ENCODE assay signal across 8 cellular contexts in genomic region chr14:75249251-75249957, GRCh38. TPM values are rescaled to one million over a fixed set of nuclear protein-coding genes. Genes with fewer than 3 reads are reported as not detected.
DNase-seq lines count a peak whose midpoint lies in the region; ATAC-seq and TF ChIP-seq lines count a peak whose summit lies in the region.

No MANE protein-coding gene starts in this region.

- H3K4me3 ChIP-seq in GM23338 (no peak overlapping the region), Caco-2 (ENCODE audit: low read depth, low read length) (no peak overlapping the region)

- no peaks in the 10 kb centered on the region for H3F3A ChIP-seq in GM23338 (replicated peaks; ENCODE audit: low read depth)

- in situ Hi-C loops in GM13976 (cut with MboI; ENCODE audit: low sequenced_read_pairs, unreplicated experiment) = no loop called here

- no peak overlapping the region; the same call in 1 of the 2 replicates for H3K4me2 ChIP-seq in GM23338

- H3K9me2 ChIP-seq in GM23338 (ENCODE audit: insufficient read depth) = no peaks in the 10 kb centered on the region

- no peaks in the 10 kb centered on the region for H3K9me3 ChIP-seq in Caco-2

- no peaks in the 10 kb centered on the region for H3K36me3 Mint-ChIP-seq in GM23338 (ENCODE audit: low read depth)
- H3K36me3 Mint-ChIP-seq in Caco-2 (ENCODE audit: insufficient read depth, unreplicated experiment) = no peaks in the 10 kb centered on the region

- ATAC-seq in GM23338 = peak; percentile 87

- no peak overlapping the region for H3K27ac Mint-ChIP-seq in GM23338
- H3K27ac Mint-ChIP-seq in Caco-2 (ENCODE audit: unreplicated experiment) = no peak overlapping the region

- peak overlapping the region; percentile 64; the same call in 1 of the 2 replicates for H2AFZ ChIP-seq in GM23338

- H3K27ac ChIP-seq in GM23338 (ENCODE audit: low read depth) = no peak overlapping the region

- CTCF ChIA-PET in Caco-2 (lab: Charles Lee) = no interaction called here

- no peaks in the 10 kb centered on the region for H4K20me1 ChIP-seq in GM23338 (replicated peaks; ENCODE audit: insufficient read depth)

- H3K27me3 Mint-ChIP-seq in GM23338 (ENCODE audit: insufficient read depth, low read depth, poor library complexity) = peaks cover 4% of the 10 kb centered on the region
- H3K27me3 Mint-ChIP-seq in Caco-2 (ENCODE audit: insufficient read depth, unreplicated experiment) = no peaks in the 10 kb centered on the region

- no peaks in the 10 kb centered on the region for H3K79me2 ChIP-seq in GM23338 (replicated peaks; ENCODE audit: insufficient read depth)

- DNase-seq in GM13976 (ENCODE audit: low spot score) (peak; percentile 82), GM23338 (ENCODE audit: low spot score) (peak; percentile 61), NAMALWA (ENCODE audit: low spot score) (peak; percentile 60), fibroblast of peridontal ligament (ENCODE audit: extremely low read depth) (peak; percentile 16), Caco-2 (no peak), OCI-M2 (lab: John Stamatoyannopoulos, UW; ENCODE audit: unreplicated experiment) (no peak)
- DNase-seq in activated CD4-positive, alpha-beta T cell treated with anti-CD3 and anti-CD28 coated beads for 48 hours = peak; percentile 89
- peak; percentile 74 to 82 for DNase-seq in stimulated activated CD8-positive, alpha-beta memory T cell treated with anti-CD3 and anti-CD28 coated beads, Interleukin-15, amount 100 ng/mL, for 48 hours (ENCODE audit: low read depth in 2 of 2)

- H3K4me3 Mint-ChIP-seq in GM23338 (no peak overlapping the region), Caco-2 (ENCODE audit: unreplicated experiment) (no peak overlapping the region)

- no peaks in the 10 kb centered on the region; the same call in 2 of the 3 replicates for H3K9me3 Mint-ChIP-seq in GM23338
- H3K9me3 Mint-ChIP-seq in Caco-2 (ENCODE audit: unreplicated experiment) = no peaks in the 10 kb centered on the region

- H3K4me1 ChIP-seq in GM23338 (ENCODE audit: insufficient read depth) (peaks cover 13% of the 10 kb centered on the region; the same call in 1 of the 2 replicates), Caco-2 (peaks cover 14% of the 10 kb centered on the region)

- intact Hi-C loops in Caco-2 (cut with micrococcal nuclease; ENCODE audit: unreplicated experiment) = no loop called here

- H3K36me3 ChIP-seq in GM23338 (ENCODE audit: insufficient read depth) (no peaks in the 10 kb centered on the region), Caco-2 (ENCODE audit: control insufficient read depth, insufficient read depth, low read length) (no peaks in the 10 kb centered on the region)

- H3K4me1 Mint-ChIP-seq in GM23338 = peaks cover 19% of the 10 kb centered on the region
- peaks cover 13% of the 10 kb centered on the region for H3K4me1 Mint-ChIP-seq in Caco-2 (ENCODE audit: low read depth, unreplicated experiment)

- no peak for TF ChIP-seq CTCF in GM13976 (IDR thresholded peaks at IDR 0.05; ENCODE audit: borderline replicate concordance, control extremely low read depth, extremely low read depth, insufficient read depth, missing control alignments)
- no peak for TF ChIP-seq CTCF in GM23338 (conservative IDR thresholded peaks at IDR 0.05; ENCODE audit: low read depth in 2 of 2)
- TF ChIP-seq CTCF in Caco-2 (IDR thresholded peaks at IDR 0.05; ENCODE audit: insufficient read depth in 1 of 2, low read depth in 1 of 2, low read length in 1 of 2, severe bottlenecking in 1 of 2, unreplicated experiment in 1 of 2) = no peak

- no TSS peak for BruUV-seq in Caco-2 (replicated peaks; lab: Mats Ljungman, UMichigan)

- no peaks in the 10 kb centered on the region for H3K27me3 ChIP-seq in GM23338 (ENCODE audit: insufficient read depth)
- H3K27me3 ChIP-seq in Caco-2 (replicated peaks; ENCODE audit: control insufficient read depth, insufficient read depth, low read length) = no peaks in the 10 kb centered on the region

- POLR2A ChIA-PET in Caco-2 (lab: Charles Lee) = no interaction called here

TF ChIP-seq in GM23338, 12 proteins besides CTCF, POLR2A, EP300 and RAD21:
- TF ChIP-seq JUNB (IDR thresholded peaks at IDR 0.05; ENCODE audit: unreplicated experiment) (no peak), EZH2phosphoT487 (IDR thresholded peaks at IDR 0.05; ENCODE audit: unreplicated experiment) (no peak), CREB1 (CRISPR knock-in tag; IDR thresholded peaks at IDR 0.05; ENCODE audit: low read depth) (no peak), POLR2AphosphoS5 (IDR thresholded peaks at IDR 0.05; ENCODE audit: low read depth) (no peak)
- TF ChIP-seq, protein P1, sequence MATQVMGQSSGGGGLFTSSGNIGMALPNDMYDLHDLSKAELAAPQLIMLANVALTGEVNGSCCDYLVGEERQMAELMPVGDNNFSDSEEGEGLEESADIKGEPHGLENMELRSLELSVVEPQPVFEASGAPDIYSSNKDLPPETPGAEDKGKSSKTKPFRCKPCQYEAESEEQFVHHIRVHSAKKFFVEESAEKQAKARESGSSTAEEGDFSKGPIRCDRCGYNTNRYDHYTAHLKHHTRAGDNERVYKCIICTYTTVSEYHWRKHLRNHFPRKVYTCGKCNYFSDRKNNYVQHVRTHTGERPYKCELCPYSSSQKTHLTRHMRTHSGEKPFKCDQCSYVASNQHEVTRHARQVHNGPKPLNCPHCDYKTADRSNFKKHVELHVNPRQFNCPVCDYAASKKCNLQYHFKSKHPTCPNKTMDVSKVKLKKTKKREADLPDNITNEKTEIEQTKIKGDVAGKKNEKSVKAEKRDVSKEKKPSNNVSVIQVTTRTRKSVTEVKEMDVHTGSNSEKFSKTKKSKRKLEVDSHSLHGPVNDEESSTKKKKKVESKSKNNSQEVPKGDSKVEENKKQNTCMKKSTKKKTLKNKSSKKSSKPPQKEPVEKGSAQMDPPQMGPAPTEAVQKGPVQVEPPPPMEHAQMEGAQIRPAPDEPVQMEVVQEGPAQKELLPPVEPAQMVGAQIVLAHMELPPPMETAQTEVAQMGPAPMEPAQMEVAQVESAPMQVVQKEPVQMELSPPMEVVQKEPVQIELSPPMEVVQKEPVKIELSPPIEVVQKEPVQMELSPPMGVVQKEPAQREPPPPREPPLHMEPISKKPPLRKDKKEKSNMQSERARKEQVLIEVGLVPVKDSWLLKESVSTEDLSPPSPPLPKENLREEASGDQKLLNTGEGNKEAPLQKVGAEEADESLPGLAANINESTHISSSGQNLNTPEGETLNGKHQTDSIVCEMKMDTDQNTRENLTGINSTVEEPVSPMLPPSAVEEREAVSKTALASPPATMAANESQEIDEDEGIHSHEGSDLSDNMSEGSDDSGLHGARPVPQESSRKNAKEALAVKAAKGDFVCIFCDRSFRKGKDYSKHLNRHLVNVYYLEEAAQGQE (IDR thresholded peaks at IDR 0.05; ENCODE audit: unreplicated experiment) = no peak
TF ChIP-seq in GM23338: peak in this region for 0.

RNA-seq across cellular contexts. Expression of gene FOS, which starts 29.2 kb away (rescaled TPM):
- total RNA-seq in GM23338 (2014; rRNA removed; shearing (Covaris generic)) = 39.7 and 47.3 TPM in 2 replicates
- 48.6 and 54.8 TPM in 2 replicates for polyA plus RNA-seq in GM23338 (2016; fragmentation: Nextera tagmentation; extraction: Ambion mirVana)
- total RNA-seq in Caco-2 (2022) = 72.7 and 73.7 TPM in 2 replicates

Comparison
In these comparisons a context has a peak if more than half of its experiments do, and no peak if none do; other contexts are left out.
1. DNase-seq: peak in GM13976 (single experiment), GM23338 (single experiment), NAMALWA (single experiment), activated CD4-positive, alpha-beta T cell treated with anti-CD3 and anti-CD28 coated beads for 48 hours (single experiment), fibroblast of peridontal ligament (single experiment) and stimulated activated CD8-positive, alpha-beta memory T cell treated with anti-CD3 and anti-CD28 coated beads, Interleukin-15, amount 100 ng/mL, for 48 hours (2 of 2); none in Caco-2 (0 of 2) and OCI-M2 (single experiment).